In genomic region chr20:48195121-48195870, GRCh38 we compare ENCODE assay signal across 21 cellular contexts.
"Had no signal": no experiment of that assay in that cellular context is flagged by ENCODE, and none has a peak within 500 bp of the region (broad histone marks: within the 10 kb centered on the region; RNA-seq: fewer than 3 reads in every experiment).

No MANE protein-coding gene starts in this region.

- FAIRE-seq: colon had no signal

- H3K79me2 ChIP-seq: parathyroid adenoma had no signal

- H3K36me3 ChIP-seq: esophagus squamous epithelium, gastroesophageal sphincter, left ventricle myocardium inferior, lower lobe of right lung, sigmoid colon, thoracic aorta, transverse colon had no signal

- H3K4me1 ChIP-seq: left ventricle myocardium inferior, lower lobe of right lung, parathyroid adenoma had no signal

- ATAC-seq: effector memory CD8-positive, alpha-beta T cell; gastroesophageal sphincter; left cardiac atrium; stimulated activated naive B cell treated with anti-CD40 and anti-IgM and Interleukin-4, amounts not matched to agents 10 μg/mL and 1 μg/mL and 100 μg/mL, for 72 hours; stimulated activated naive CD8-positive, alpha-beta T cell treated with anti-CD3 and anti-CD28 coated beads, Interleukin-15, amount 100 ng/mL, for 72 hours had no signal

- H2AFZ ChIP-seq: parathyroid adenoma had no signal

- H3K27ac ChIP-seq: epithelial cell of prostate, gastroesophageal sphincter, left ventricle myocardium inferior, lower lobe of right lung, parathyroid adenoma, sigmoid colon, skin epidermis, thoracic aorta, transverse colon had no signal

- H3K9me3 ChIP-seq: esophagus squamous epithelium, gastroesophageal sphincter, left ventricle myocardium inferior, lower lobe of right lung, sigmoid colon, thoracic aorta, transverse colon had no signal

- DNase-seq: effector memory CD8-positive, alpha-beta T cell; esophagus squamous epithelium; foreskin fibroblast; glutamatergic neuron; islet precursor cell; left cardiac atrium; left ventricle myocardium inferior; lower lobe of right lung; midbrain; sigmoid colon; stimulated activated CD4-positive, alpha-beta T cell treated with anti-CD3 and anti-CD28 coated beads, Interleukin-2, amount 100 ng/mL, for 24 hours; stimulated activated CD4-positive, alpha-beta T cell treated with anti-CD3 and anti-CD28 coated beads, Interleukin-4, amount 100 ng/mL, for 4 hours; stimulated activated naive B cell treated with anti-CD40 and anti-IgM and Interleukin-4, amounts not matched to agents 10 μg/mL and 1 μg/mL and 100 μg/mL, for 72 hours; stimulated activated naive CD8-positive, alpha-beta T cell treated with anti-CD3 and anti-CD28 coated beads, Interleukin-15, amount 100 ng/mL, for 72 hours; transverse colon had no signal

- H3K27me3 ChIP-seq: esophagus squamous epithelium, gastroesophageal sphincter, sigmoid colon, transverse colon had no signal

- H3K4me3 ChIP-seq: esophagus squamous epithelium, gastroesophageal sphincter, left ventricle myocardium inferior, lower lobe of right lung, sigmoid colon, skin epidermis, thoracic aorta, transverse colon had no signal

- H3K9ac ChIP-seq: parathyroid adenoma had no signal
